In the genomic region with DNA sequence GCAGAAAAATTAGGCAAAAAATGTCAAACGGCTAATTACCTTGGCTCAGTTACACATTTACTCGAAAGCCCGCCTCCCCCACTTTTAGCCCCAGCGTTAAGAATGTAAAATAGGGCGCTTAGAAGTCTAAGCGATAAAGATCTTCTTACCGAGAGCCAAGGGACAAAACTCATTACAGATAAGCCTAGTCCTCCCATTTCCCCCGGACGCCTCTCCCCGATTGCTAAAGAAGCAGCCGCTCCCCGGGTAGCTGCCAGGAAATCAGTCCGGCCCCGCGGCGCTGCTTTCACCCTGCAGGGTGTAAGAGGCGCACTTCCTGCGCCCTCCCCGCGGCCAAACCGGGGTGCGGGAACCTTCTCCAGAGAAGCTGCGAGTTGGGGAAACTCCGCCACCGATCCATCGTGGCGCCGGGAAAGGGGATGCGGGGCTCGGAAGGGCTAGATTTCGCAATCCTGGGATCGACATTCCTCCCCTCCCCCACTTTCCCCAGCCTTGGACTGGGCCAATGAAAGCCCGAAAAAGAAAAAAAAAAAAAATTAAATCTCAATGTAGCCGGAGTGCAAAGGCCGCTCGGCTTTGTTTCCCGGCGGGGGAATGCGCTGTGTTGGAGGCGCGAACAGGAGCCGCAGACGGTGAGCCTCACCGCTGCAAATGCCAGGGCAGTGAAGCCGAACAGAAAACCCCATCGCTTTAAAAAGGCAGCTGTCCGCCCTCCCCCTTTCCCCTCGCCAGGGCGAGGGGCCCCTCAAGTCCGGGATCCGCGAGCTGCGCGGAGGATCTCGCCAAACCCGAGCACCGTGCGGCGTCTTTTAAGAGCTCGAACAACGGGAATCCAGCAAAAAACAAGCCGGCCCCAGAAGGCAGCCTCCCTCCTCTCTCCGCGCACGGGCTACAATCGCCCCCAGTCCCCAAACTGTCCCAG, we compare ENCODE assay signal across 8 cellular contexts. TPM values are rescaled to one million over a fixed set of nuclear protein-coding genes. Genes with fewer than 3 reads are reported as not detected.
DNase-seq lines count a peak whose midpoint lies in the region; ATAC-seq and TF ChIP-seq lines count a peak whose summit lies in the region.

No MANE protein-coding gene starts in this region.

- peak overlapping the region; percentile 91 for H2AFZ ChIP-seq in osteoblast (ENCODE audit: low read length)

- peak overlapping the region; percentile 96 for H3K4me2 ChIP-seq in osteoblast (ENCODE audit: insufficient read depth, low read length)

- no peak for DNase-seq in activated naive CD4-positive, alpha-beta T cell (lab: John Stamatoyannopoulos, UW)
- DNase-seq in NCI-H2227 (lab: John Stamatoyannopoulos, UW; ENCODE audit: unreplicated experiment) (peak; percentile 83), Right ventricle myocardium superior (peak; percentile 91), osteoblast (ENCODE audit: insufficient read length, low spot score, missing footprints) (peak; percentile 97)
- peak; percentile 61 for DNase-seq in activated naive CD8-positive, alpha-beta T cell treated with anti-CD3 and anti-CD28 coated beads, Interleukin-2, amount 10 ng/mL, durations not matched to agents 7 days and 5 days
- no peak for DNase-seq in effector CD4-positive, alpha-beta T cell

- H3K27me3 Mint-ChIP-seq in activated naive CD4-positive, alpha-beta T cell treated with anti-CD3 and anti-CD28 coated beads, Interleukin-2, amount 50 U/mL, for 24 hours, result peaks cover 46% of the 10 kb centered on the region
- peaks cover 72% of the 10 kb centered on the region for H3K27me3 Mint-ChIP-seq in activated naive CD8-positive, alpha-beta T cell treated with anti-CD3 and anti-CD28 coated beads, Interleukin-2, amount 10 ng/mL, durations not matched to agents 7 days and 5 days

- H3K27ac ChIP-seq in osteoblast (ENCODE audit: low read depth, low read length), result peak overlapping the region; percentile 87

- H3K4me1 ChIP-seq in osteoblast (ENCODE audit: insufficient read depth, low read length), result peaks cover 26% of the 10 kb centered on the region

- H3K36me3 ChIP-seq in osteoblast (ENCODE audit: insufficient read depth, low read length), result no peaks in the 10 kb centered on the region

- H3K4me1 Mint-ChIP-seq in activated naive CD4-positive, alpha-beta T cell treated with anti-CD3 and anti-CD28 coated beads, Interleukin-2, amount 50 U/mL, for 24 hours, result peaks cover 11% of the 10 kb centered on the region
- peaks cover 10% of the 10 kb centered on the region for H3K4me1 Mint-ChIP-seq in activated naive CD8-positive, alpha-beta T cell treated with anti-CD3 and anti-CD28 coated beads, Interleukin-2, amount 10 ng/mL, durations not matched to agents 7 days and 5 days

- TF ChIP-seq CTCF in osteoblast (IDR thresholded peaks at IDR 0.05; ENCODE audit: extremely low read depth, low read depth, low read length), result no peak

- H3K9me3 Mint-ChIP-seq in activated naive CD4-positive, alpha-beta T cell treated with anti-CD3 and anti-CD28 coated beads, Interleukin-2, amount 50 U/mL, for 24 hours, result no peaks in the 10 kb centered on the region
- no peaks in the 10 kb centered on the region for H3K9me3 Mint-ChIP-seq in activated naive CD8-positive, alpha-beta T cell treated with anti-CD3 and anti-CD28 coated beads, Interleukin-2, amount 10 ng/mL, durations not matched to agents 7 days and 5 days

- no peaks in the 10 kb centered on the region for H3K9me3 ChIP-seq in osteoblast (ENCODE audit: low read depth, low read length)

- peak overlapping the region; percentile 92 for H3K4me3 ChIP-seq in osteoblast (ENCODE audit: insufficient read depth, low read length)

- H3K27ac Mint-ChIP-seq in activated naive CD4-positive, alpha-beta T cell treated with anti-CD3 and anti-CD28 coated beads, Interleukin-2, amount 50 U/mL, for 24 hours, result no peak overlapping the region
- peak overlapping the region; percentile 34 for H3K27ac Mint-ChIP-seq in activated naive CD8-positive, alpha-beta T cell treated with anti-CD3 and anti-CD28 coated beads, Interleukin-2, amount 10 ng/mL, durations not matched to agents 7 days and 5 days

- H3K27me3 ChIP-seq in osteoblast (ENCODE audit: insufficient read depth, low read length), result no peaks in the 10 kb centered on the region

- H3K36me3 Mint-ChIP-seq in activated naive CD4-positive, alpha-beta T cell treated with anti-CD3 and anti-CD28 coated beads, Interleukin-2, amount 50 U/mL, for 24 hours, result no peaks in the 10 kb centered on the region
- no peaks in the 10 kb centered on the region for H3K36me3 Mint-ChIP-seq in activated naive CD8-positive, alpha-beta T cell treated with anti-CD3 and anti-CD28 coated beads, Interleukin-2, amount 10 ng/mL, durations not matched to agents 7 days and 5 days

- intact Hi-C loops in Right ventricle myocardium superior (cut with DNase I), result loop anchor here (5.0 kb wide), 3 partner anchors 247 to 627 kb away; no protein-coding TSS in a partner anchor

- ATAC-seq in HG02763 (IDR thresholded peaks at IDR 0.05; ENCODE audit: unreplicated experiment) (peak; percentile 48), Right ventricle myocardium superior (ENCODE audit: poor library complexity) (peak; percentile 57)
- peak; percentile 67 for ATAC-seq in activated naive CD8-positive, alpha-beta T cell treated with anti-CD3 and anti-CD28 coated beads, Interleukin-2, amount 10 ng/mL, durations not matched to agents 7 days and 5 days (ENCODE audit: low read depth)

- peaks cover 9% of the 10 kb centered on the region for H4K20me1 ChIP-seq in osteoblast (ENCODE audit: insufficient read depth, low read length)

- POLR2A ChIA-PET in activated naive CD8-positive, alpha-beta T cell treated with anti-CD3 and anti-CD28 coated beads, Interleukin-2, amount 10 ng/mL, durations not matched to agents 7 days and 5 days (lab: Charles Lee), result no interaction called here

- H3K79me2 ChIP-seq in osteoblast (ENCODE audit: insufficient read depth, low read length), result peaks cover 36% of the 10 kb centered on the region

- H3K4me3 Mint-ChIP-seq in activated naive CD4-positive, alpha-beta T cell treated with anti-CD3 and anti-CD28 coated beads, Interleukin-2, amount 50 U/mL, for 24 hours, result peak overlapping the region; percentile 47
- peak overlapping the region; percentile 77 for H3K4me3 Mint-ChIP-seq in activated naive CD8-positive, alpha-beta T cell treated with anti-CD3 and anti-CD28 coated beads, Interleukin-2, amount 10 ng/mL, durations not matched to agents 7 days and 5 days

RNA-seq across cellular contexts. Expression of gene PTPRG, which starts 0.7 kb away (rescaled TPM):
- total RNA-seq in activated naive CD8-positive, alpha-beta T cell treated with anti-CD3 and anti-CD28 coated beads, Interleukin-2, amount 10 ng/mL, durations not matched to agents 7 days and 5 days, result not detected
- total RNA-seq in Right ventricle myocardium superior (29.7 TPM), osteoblast (148 TPM in 2 replicates)

Comparison
In these comparisons a context has a peak if more than half of its experiments do, and no peak if none do; other contexts are left out.
1. DNase-seq: peak in NCI-H2227 (single experiment), activated naive CD8-positive, alpha-beta T cell treated with anti-CD3 and anti-CD28 coated beads, Interleukin-2, amount 10 ng/mL, durations not matched to agents 7 days and 5 days (single experiment), Right ventricle myocardium superior (single experiment) and osteoblast (single experiment); none in activated naive CD4-positive, alpha-beta T cell (0 of 4) and effector CD4-positive, alpha-beta T cell (single experiment).
2. RNA of gene PTPRG, which starts 0.7 kb away (total RNA-seq): 148 TPM in osteoblast and 29.7 TPM in Right ventricle myocardium superior (single experiment); not detected in activated naive CD8-positive, alpha-beta T cell treated with anti-CD3 and anti-CD28 coated beads, Interleukin-2, amount 10 ng/mL, durations not matched to agents 7 days and 5 days; every median in the first group is over 10 times any median in the second.
3. Peak in every context shown above with its lines, with median percentiles within 50 percentile points of each other: ATAC-seq.